1 cellular context compared by ENCODE assay signal in genomic region chr7:77524732-77525131, GRCh38.
TF ChIP-seq lines count a peak whose summit lies in the region.

No MANE protein-coding gene starts in this region.

TF ChIP-seq in K562, 482 proteins besides CTCF, POLR2A, EP300 and RAD21 (continued from another document):
- TF ChIP-seq CHD7 (IDR thresholded peaks at IDR 0.05; ENCODE audit: low read depth, low read length), result no peak
- TF ChIP-seq RBFOX2 (IDR thresholded peaks at IDR 0.05; ENCODE audit: low read depth, low read length), result no peak
- TF ChIP-seq THRB (CRISPR knock-in tag; conservative IDR thresholded peaks at IDR 0.05), result 0 out of 2 replicates have a peak, but pooled peaks have one; percentile 21
- TF ChIP-seq FOXK2 (conservative IDR thresholded peaks at IDR 0.05 in 1 of 2, IDR thresholded peaks at IDR 0.05 in 1 of 2; ENCODE audit: low read depth in 2 of 2), result no peak
- TF ChIP-seq ELF4 (CRISPR knock-in tag; IDR thresholded peaks at IDR 0.05), result 0 out of 2 replicates have a peak, but pooled peaks have one; percentile 50
